In the genomic region with DNA sequence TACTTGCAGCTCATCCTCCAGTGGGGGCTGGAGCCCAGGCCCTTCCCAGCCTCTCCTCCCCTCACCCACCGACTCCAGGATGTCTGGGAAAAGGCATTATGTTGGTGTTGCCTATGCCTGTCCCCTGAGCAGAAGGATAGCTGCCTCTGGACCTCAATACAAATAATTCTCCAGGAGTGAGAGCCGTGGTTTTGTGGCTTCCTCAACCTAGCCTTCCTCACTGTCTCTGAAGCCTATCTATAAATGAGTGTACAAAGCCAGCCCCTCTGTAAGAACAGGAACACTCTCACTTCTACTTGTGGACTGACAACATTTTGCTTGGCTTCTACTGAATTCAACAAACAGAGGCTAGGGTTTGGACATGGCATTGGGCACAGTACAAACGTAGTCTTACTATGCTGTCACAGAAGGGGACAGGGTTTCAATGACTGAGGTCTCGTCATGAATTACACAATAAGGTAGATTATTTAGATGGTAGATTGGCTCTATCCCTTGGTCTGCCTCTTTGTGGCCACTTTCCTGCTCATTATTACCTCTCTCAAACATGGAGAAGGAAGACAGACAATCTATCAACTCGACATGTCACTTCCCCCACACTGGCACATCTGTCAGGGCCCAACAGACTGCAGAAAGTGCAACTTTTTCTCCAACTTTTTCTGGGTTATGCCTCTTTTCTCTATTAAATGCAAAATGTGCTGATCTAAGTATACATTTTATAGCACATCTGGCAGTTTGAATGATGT, we compare ENCODE assay signal across 11 cellular contexts.
DNase-seq lines count a peak whose midpoint lies in the region; ATAC-seq and TF ChIP-seq lines count a peak whose summit lies in the region.
"Had no signal": no experiment of that assay in that cellular context is flagged by ENCODE, and none has a peak within 500 bp of the region (broad histone marks: within the 10 kb centered on the region; RNA-seq: fewer than 3 reads in every experiment).

No MANE protein-coding gene starts in this region.

- H3K9me3 ChIP-seq in H9 (ENCODE audit: control insufficient read depth, low read depth, low read length) = no peaks in the 10 kb centered on the region

- H2AK5ac ChIP-seq in H9 (ENCODE audit: insufficient read length, low read length) = no peak overlapping the region

- DNase-seq in SKM-1 (lab: John Stamatoyannopoulos, UW; ENCODE audit: unreplicated experiment) = peak; percentile 44
- no peak for DNase-seq in natural killer cell treated with Interleukin-12 subunit alpha and Interleukin-12 subunit beta and Interleukin-15 and Interleukin-18, amount 100 ng/mL, for 72 hours (ENCODE audit: low spot score)
- no peak for DNase-seq in ecto neural progenitor cell (ENCODE audit: low spot score)
- DNase-seq in occipital lobe (lab: John Stamatoyannopoulos, UW) = no peak
- DNase-seq in H9 = no peak
- DNase-seq: DMS79, NCI-H2081, SW 1271 had no signal

- H2BK120ac ChIP-seq in H9 (ENCODE audit: low read depth, low read length, poor library complexity, severe bottlenecking) = no peak overlapping the region

- no peak overlapping the region for H2AFZ ChIP-seq in H9 (ENCODE audit: low read length)

- WGBS in H9 (ENCODE audit: extremely low coverage, insufficient read length, low lambda C conversion rate) = no CpG with 5 or more reads among the region's 5 CpGs

- no peak overlapping the region for H4K5ac ChIP-seq in H9 (ENCODE audit: insufficient read length, low read depth, low read length)

- H3K4me1 ChIP-seq in H9 (ENCODE audit: insufficient read depth, low read length) = no peaks in the 10 kb centered on the region

- H4K8ac ChIP-seq in H9 (replicated peaks; ENCODE audit: insufficient read length, low read depth, low read length) = no peak overlapping the region

- no peak overlapping the region for H3K4ac ChIP-seq in H9 (ENCODE audit: low read depth, low read length)

- H3K9ac ChIP-seq in H9 (ENCODE audit: extremely low read depth, insufficient read length, low read length) = no peak overlapping the region

- no peak overlapping the region for H2BK15ac ChIP-seq in H9 (ENCODE audit: low read depth, low read length)

- H3K23me2 ChIP-seq in H9 (ENCODE audit: insufficient read length, low read depth, low read length, poor library complexity, severe bottlenecking) = no peaks in the 10 kb centered on the region

- no peaks in the 10 kb centered on the region for H4K20me1 ChIP-seq in H9 (ENCODE audit: control insufficient read depth, insufficient read depth, insufficient read length)

- no peaks in the 10 kb centered on the region for H3K79me1 ChIP-seq in H9 (ENCODE audit: insufficient read depth, low read depth, low read length, poor library complexity, severe bottlenecking)

- no peak overlapping the region for H4K91ac ChIP-seq in H9 (ENCODE audit: insufficient read length, low read depth, low read length)

- H3K4me2 ChIP-seq in H9 (ENCODE audit: insufficient read depth, insufficient read length, low read length) = no peak overlapping the region

- H3K27ac ChIP-seq in H9 (ENCODE audit: insufficient read length, low read depth, low read length) = no peak overlapping the region

- no peaks in the 10 kb centered on the region for H3K27me3 Mint-ChIP-seq in natural killer cell treated with Interleukin-12 subunit alpha and Interleukin-12 subunit beta and Interleukin-15 and Interleukin-18, amount 100 ng/mL, for 72 hours
- no peaks in the 10 kb centered on the region for H3K27me3 Mint-ChIP-seq in H9 (ENCODE audit: low read depth)

- H2BK5ac ChIP-seq in H9 (ENCODE audit: insufficient read length, low read length) = no peak overlapping the region

- no peak overlapping the region for H3K23ac ChIP-seq in H9 (ENCODE audit: insufficient read length, low read depth, low read length)

- no peak overlapping the region for H3T11ph ChIP-seq in H9 (ENCODE audit: low read length)

- H3K27ac Mint-ChIP-seq in natural killer cell treated with Interleukin-12 subunit alpha and Interleukin-12 subunit beta and Interleukin-15 and Interleukin-18, amount 100 ng/mL, for 72 hours = no peak overlapping the region
- no peak overlapping the region for H3K27ac Mint-ChIP-seq in H9

- H3K9me3 Mint-ChIP-seq in natural killer cell treated with Interleukin-12 subunit alpha and Interleukin-12 subunit beta and Interleukin-15 and Interleukin-18, amount 100 ng/mL, for 72 hours = no peaks in the 10 kb centered on the region
- H3K9me3 Mint-ChIP-seq in H9 = no peaks in the 10 kb centered on the region

- H3K4me1 Mint-ChIP-seq in natural killer cell treated with Interleukin-12 subunit alpha and Interleukin-12 subunit beta and Interleukin-15 and Interleukin-18, amount 100 ng/mL, for 72 hours (ENCODE audit: low read depth in 2 of 2) = peaks cover 11 to 14% of the 10 kb centered on the region in 2 donors
- no peaks in the 10 kb centered on the region for H3K4me1 Mint-ChIP-seq in H9

- H3K27me3 ChIP-seq in H9 (ENCODE audit: insufficient read depth, low read length) = no peaks in the 10 kb centered on the region

- H3K56ac ChIP-seq in H9 (ENCODE audit: insufficient read length, low read depth, low read length) = no peak overlapping the region

- no peak overlapping the region for H2BK20ac ChIP-seq in H9 (ENCODE audit: low read depth, low read length, poor library complexity, severe bottlenecking)

- no peak overlapping the region for H2BK12ac ChIP-seq in H9 (ENCODE audit: insufficient read length, low read depth, low read length)

- H3K18ac ChIP-seq in H9 (ENCODE audit: insufficient read length, low read depth, low read length) = no peak overlapping the region

- no peak overlapping the region for H3K4me3 Mint-ChIP-seq in natural killer cell treated with Interleukin-12 subunit alpha and Interleukin-12 subunit beta and Interleukin-15 and Interleukin-18, amount 100 ng/mL, for 72 hours
- H3K4me3 Mint-ChIP-seq in H9 = no peak overlapping the region

- peaks cover 15% of the 10 kb centered on the region for H3K36me3 Mint-ChIP-seq in natural killer cell treated with Interleukin-12 subunit alpha and Interleukin-12 subunit beta and Interleukin-15 and Interleukin-18, amount 100 ng/mL, for 72 hours
- peaks cover 0 to 17% (median 4%) of the 10 kb centered on the region in 3 experiments; a peak in 4 of 7 replicates for H3K36me3 Mint-ChIP-seq in H9 (ENCODE audit: insufficient read depth in 1 of 3, low read depth in 3 of 3)

- peak; percentile 72 for ATAC-seq in GM18870 (IDR thresholded peaks at IDR 0.05; ENCODE audit: unreplicated experiment)
- ATAC-seq in HG03139 (IDR thresholded peaks at IDR 0.05; ENCODE audit: unreplicated experiment) = peak; percentile 72
- ATAC-seq in natural killer cell treated with Interleukin-12 subunit alpha and Interleukin-12 subunit beta and Interleukin-15 and Interleukin-18, amount 100 ng/mL, for 72 hours = peak; percentile 76 to 82
- no peak for ATAC-seq in GM19351 (IDR thresholded peaks at IDR 0.05; ENCODE audit: unreplicated experiment)

- H3K14ac ChIP-seq in H9 (ENCODE audit: insufficient read depth, low read length) = no peak overlapping the region

- no peaks in the 10 kb centered on the region for H3K79me2 ChIP-seq in H9 (ENCODE audit: insufficient read depth, low read length)

- no peak for TF ChIP-seq CTCF in H9 (conservative IDR thresholded peaks at IDR 0.05)
